1 cellular context compared by ENCODE assay signal in genomic region chr15:82093774-82094211, GRCh38.
TF ChIP-seq lines count a peak whose summit lies in the region.

No MANE protein-coding gene starts in this region.

TF ChIP-seq in IMR-90, 13 proteins besides CTCF, POLR2A, EP300 and RAD21:
- TF ChIP-seq FOS (IDR thresholded peaks at IDR 0.05; ENCODE audit: low read depth, low read length) (peak; percentile 96), CEBPB (IDR thresholded peaks at IDR 0.05; ENCODE audit: low read depth, low read length) (peak; percentile 97), RCOR1 (IDR thresholded peaks at IDR 0.05; ENCODE audit: insufficient replicate concordance, low read length) (peak; percentile 66), MAFK (IDR thresholded peaks at IDR 0.05; ENCODE audit: low read depth, low read length) (no peak), BHLHE40 (IDR thresholded peaks at IDR 0.05; ENCODE audit: low read depth, low read length) (peak; percentile 59)
TF ChIP-seq in IMR-90: peak in this region for 4.
